In the genomic region with DNA sequence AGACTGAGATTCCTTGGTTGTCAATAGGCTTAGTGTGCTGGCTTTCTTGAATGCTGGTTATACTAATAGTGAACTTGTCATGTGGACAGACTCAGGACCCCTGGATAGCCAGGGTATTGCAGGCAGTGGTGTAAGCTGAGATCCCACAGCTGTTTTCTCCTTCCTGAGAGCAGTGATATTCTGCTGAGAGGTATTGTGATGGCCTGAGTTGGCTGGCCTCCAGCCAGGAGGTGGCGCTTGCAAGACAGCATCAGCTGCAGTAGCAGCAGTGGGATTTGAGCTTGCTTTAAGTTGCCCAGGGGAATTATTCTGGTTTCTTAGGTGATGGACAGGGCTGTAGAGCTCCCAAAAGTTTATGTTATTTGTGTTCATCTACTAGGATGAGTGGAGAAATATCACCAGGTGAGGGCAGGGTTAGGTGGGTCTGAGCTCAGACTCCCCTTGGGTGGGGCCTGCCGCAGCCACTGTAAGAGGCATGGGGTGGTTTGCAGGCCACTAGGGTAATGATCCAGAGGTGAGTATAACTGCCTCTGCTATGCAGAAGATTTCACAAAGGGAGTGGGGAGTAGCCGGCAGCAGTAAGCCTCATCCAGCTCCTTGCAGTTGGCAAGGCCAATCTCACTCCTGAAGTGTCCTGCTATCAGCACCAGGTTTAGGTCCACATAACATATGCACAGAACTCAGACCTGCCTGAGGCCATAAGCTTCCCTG, we compare ENCODE assay signal across 1 cellular context.
TF ChIP-seq lines count a peak whose summit lies in the region.

No MANE protein-coding gene starts in this region.

TF ChIP-seq in WTC11, 78 proteins besides CTCF, POLR2A, EP300 and RAD21 (continued from another document):
- TF ChIP-seq, protein P1, sequence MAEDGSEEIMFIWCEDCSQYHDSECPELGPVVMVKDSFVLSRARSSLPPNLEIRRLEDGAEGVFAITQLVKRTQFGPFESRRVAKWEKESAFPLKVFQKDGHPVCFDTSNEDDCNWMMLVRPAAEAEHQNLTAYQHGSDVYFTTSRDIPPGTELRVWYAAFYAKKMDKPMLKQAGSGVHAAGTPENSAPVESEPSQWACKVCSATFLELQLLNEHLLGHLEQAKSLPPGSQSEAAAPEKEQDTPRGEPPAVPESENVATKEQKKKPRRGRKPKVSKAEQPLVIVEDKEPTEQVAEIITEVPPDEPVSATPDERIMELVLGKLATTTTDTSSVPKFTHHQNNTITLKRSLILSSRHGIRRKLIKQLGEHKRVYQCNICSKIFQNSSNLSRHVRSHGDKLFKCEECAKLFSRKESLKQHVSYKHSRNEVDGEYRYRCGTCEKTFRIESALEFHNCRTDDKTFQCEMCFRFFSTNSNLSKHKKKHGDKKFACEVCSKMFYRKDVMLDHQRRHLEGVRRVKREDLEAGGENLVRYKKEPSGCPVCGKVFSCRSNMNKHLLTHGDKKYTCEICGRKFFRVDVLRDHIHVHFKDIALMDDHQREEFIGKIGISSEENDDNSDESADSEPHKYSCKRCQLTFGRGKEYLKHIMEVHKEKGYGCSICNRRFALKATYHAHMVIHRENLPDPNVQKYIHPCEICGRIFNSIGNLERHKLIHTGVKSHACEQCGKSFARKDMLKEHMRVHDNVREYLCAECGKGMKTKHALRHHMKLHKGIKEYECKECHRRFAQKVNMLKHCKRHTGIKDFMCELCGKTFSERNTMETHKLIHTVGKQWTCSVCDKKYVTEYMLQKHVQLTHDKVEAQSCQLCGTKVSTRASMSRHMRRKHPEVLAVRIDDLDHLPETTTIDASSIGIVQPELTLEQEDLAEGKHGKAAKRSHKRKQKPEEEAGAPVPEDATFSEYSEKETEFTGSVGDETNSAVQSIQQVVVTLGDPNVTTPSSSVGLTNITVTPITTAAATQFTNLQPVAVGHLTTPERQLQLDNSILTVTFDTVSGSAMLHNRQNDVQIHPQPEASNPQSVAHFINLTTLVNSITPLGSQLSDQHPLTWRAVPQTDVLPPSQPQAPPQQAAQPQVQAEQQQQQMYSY (CRISPR knock-in tag; IDR thresholded peaks at IDR 0.05): no peak
- TF ChIP-seq RELA (CRISPR knock-in tag; IDR thresholded peaks at IDR 0.05; ENCODE audit: borderline replicate concordance) (no peak), TEAD1 (CRISPR knock-in tag; IDR thresholded peaks at IDR 0.05) (no peak), OVOL2 (CRISPR knock-in tag; IDR thresholded peaks at IDR 0.05; ENCODE audit: borderline replicate concordance) (no peak), HMGA2 (CRISPR knock-in tag; IDR thresholded peaks at IDR 0.05) (no peak), NFATC4 (CRISPR knock-in tag; IDR thresholded peaks at IDR 0.05) (no peak)
- TF ChIP-seq, protein P2, sequence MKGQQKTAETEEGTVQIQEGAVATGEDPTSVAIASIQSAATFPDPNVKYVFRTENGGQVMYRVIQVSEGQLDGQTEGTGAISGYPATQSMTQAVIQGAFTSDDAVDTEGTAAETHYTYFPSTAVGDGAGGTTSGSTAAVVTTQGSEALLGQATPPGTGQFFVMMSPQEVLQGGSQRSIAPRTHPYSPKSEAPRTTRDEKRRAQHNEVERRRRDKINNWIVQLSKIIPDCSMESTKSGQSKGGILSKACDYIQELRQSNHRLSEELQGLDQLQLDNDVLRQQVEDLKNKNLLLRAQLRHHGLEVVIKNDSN (CRISPR knock-in tag; IDR thresholded peaks at IDR 0.05): no peak
- TF ChIP-seq, protein P3, sequence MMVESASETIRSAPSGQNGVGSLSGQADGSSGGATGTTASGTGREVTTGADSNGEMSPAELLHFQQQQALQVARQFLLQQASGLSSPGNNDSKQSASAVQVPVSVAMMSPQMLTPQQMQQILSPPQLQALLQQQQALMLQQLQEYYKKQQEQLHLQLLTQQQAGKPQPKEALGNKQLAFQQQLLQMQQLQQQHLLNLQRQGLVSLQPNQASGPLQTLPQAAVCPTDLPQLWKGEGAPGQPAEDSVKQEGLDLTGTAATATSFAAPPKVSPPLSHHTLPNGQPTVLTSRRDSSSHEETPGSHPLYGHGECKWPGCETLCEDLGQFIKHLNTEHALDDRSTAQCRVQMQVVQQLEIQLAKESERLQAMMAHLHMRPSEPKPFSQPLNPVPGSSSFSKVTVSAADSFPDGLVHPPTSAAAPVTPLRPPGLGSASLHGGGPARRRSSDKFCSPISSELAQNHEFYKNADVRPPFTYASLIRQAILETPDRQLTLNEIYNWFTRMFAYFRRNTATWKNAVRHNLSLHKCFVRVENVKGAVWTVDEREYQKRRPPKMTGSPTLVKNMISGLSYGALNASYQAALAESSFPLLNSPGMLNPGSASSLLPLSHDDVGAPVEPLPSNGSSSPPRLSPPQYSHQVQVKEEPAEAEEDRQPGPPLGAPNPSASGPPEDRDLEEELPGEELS (CRISPR knock-in tag; IDR thresholded peaks at IDR 0.05): no peak
TF ChIP-seq in WTC11: peak in this region for 0.
